Comparison of ENCODE assay signal across 19 cellular contexts in the genomic region with DNA sequence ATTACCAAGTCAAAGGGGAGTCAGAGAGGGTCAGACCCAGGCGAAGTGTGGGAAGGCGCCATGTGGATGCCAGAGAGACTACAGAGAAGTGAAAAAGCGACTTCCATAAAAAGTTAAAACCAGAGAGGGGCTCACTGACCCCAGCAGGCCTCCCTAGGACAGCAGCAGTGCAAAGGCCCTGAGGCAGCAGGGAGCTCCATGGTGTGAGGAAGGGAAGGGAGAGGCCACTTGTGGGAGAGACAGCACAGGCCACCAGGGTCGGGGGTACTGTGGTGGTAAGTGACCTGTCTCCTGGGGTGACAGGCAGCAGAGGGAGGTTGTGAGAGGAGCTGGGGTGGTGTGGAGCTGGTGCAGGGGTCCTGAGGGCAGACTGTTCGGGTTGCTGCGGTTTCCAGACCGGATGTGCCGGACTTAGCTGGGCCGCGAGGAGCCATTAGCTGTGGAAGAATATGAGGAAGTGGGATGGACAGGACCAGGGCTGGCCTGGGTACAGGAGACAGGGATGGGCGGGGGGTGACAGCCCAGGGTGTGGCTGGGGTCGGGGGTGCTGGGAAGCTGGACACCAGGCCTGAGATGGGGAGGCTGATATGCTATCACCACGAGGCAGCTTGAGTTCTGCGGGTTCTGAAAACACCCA. TPM values are rescaled to one million over a fixed set of nuclear protein-coding genes. Genes with fewer than 3 reads are reported as not detected.
DNase-seq lines count a peak whose midpoint lies in the region; ATAC-seq, FAIRE-seq and TF ChIP-seq lines count a peak whose summit lies in the region.
"Had no signal": no experiment of that assay in that cellular context is flagged by ENCODE, and none has a peak within 500 bp of the region (broad histone marks: within the 10 kb centered on the region; RNA-seq: fewer than 3 reads in every experiment).

No MANE protein-coding gene starts in this region.

- no peaks in the 10 kb centered on the region for H3K79me2 ChIP-seq in astrocyte (ENCODE audit: insufficient read depth, low read length)
- H3K79me2 ChIP-seq: hepatocyte had no signal

- H2AFZ ChIP-seq in astrocyte (ENCODE audit: low read depth, low read length), result no peak overlapping the region
- H2AFZ ChIP-seq: hepatocyte had no signal

- H3K27me3 Mint-ChIP-seq in activated CD4-positive, alpha-beta memory T cell treated with anti-CD3 and anti-CD28 coated beads, Interleukin-2, amount 10 ng/mL, durations not matched to agents 7 days and 5 days, result no peaks in the 10 kb centered on the region
- H3K27me3 Mint-ChIP-seq in activated CD4-positive, alpha-beta memory T cell treated with anti-CD3 and anti-CD28 coated beads for 36 hours, result no peaks in the 10 kb centered on the region
- no peaks in the 10 kb centered on the region for H3K27me3 Mint-ChIP-seq in Caco-2 (ENCODE audit: insufficient read depth, unreplicated experiment)
- H3K27me3 Mint-ChIP-seq in astrocyte (ENCODE audit: low read depth, unreplicated experiment), result no peaks in the 10 kb centered on the region
- no peaks in the 10 kb centered on the region for H3K27me3 Mint-ChIP-seq in naive thymus-derived CD8-positive, alpha-beta T cell

- H3K4me3 ChIP-seq in Caco-2 (ENCODE audit: low read depth, low read length) (no peak overlapping the region), astrocyte (ENCODE audit: insufficient read depth, low read depth, low read length) (no peak overlapping the region), prostate gland (no peak overlapping the region)
- H3K4me3 ChIP-seq: hepatocyte had no signal

- H3K27me3 ChIP-seq in Caco-2 (replicated peaks; ENCODE audit: control insufficient read depth, insufficient read depth, low read length), result no peaks in the 10 kb centered on the region
- H3K27me3 ChIP-seq in astrocyte (ENCODE audit: insufficient read depth, low read length), result no peaks in the 10 kb centered on the region
- H3K27me3 ChIP-seq in prostate gland (replicated peaks; ENCODE audit: insufficient read depth), result no peaks in the 10 kb centered on the region
- H3K27me3 ChIP-seq: hepatocyte had no signal

- TF ChIP-seq CTCF in Caco-2 (IDR thresholded peaks at IDR 0.05; ENCODE audit: insufficient read depth in 1 of 2, low read depth in 1 of 2, low read length in 1 of 2, severe bottlenecking in 1 of 2, unreplicated experiment in 1 of 2) (no peak), astrocyte (IDR thresholded peaks at IDR 0.05; ENCODE audit: insufficient read depth, low read depth, low read length) (no peak), prostate gland (IDR thresholded peaks at IDR 0.05) (no peak)

- no peak for DNase-seq in activated CD4-positive, alpha-beta memory T cell treated with anti-CD3 and anti-CD28 coated beads, Interleukin-2, amount 10 ng/mL, durations not matched to agents 7 days and 5 days
- no peak for DNase-seq in activated CD4-positive, alpha-beta memory T cell treated with anti-CD3 and anti-CD28 coated beads for 36 hours
- no peak for DNase-seq in Caco-2
- DNase-seq in astrocyte (ENCODE audit: low read depth), result no peak
- no peak for DNase-seq in naive thymus-derived CD8-positive, alpha-beta T cell
- DNase-seq in prostate gland (ENCODE audit: low spot score), result no peak
- DNase-seq in iPS-NIHi7 (ENCODE audit: extremely low spot score), result no peak
- DNase-seq in NCI-H1694 treated with DMSO at 0.1 percent for 48 hours (lab: John Stamatoyannopoulos, UW), result no peak
- DNase-seq: NCI-H1436, NCI-H2171, NCI-H526 treated with DMSO at 0.1 percent for 48 hours, T1000 had no signal

- no TSS peak for BruUV-seq in Caco-2 (replicated peaks; lab: Mats Ljungman, UMichigan)

- POLR2A ChIA-PET in activated CD4-positive, alpha-beta memory T cell treated with anti-CD3 and anti-CD28 coated beads, Interleukin-2, amount 10 ng/mL, durations not matched to agents 7 days and 5 days (lab: Charles Lee), result interaction anchor here (1.1 to 1.7 kb wide), 2 partner anchors 10 to 24 kb away, joined by 4 to 5 read pairs; no protein-coding TSS in a partner anchor
- POLR2A ChIA-PET in activated CD4-positive, alpha-beta memory T cell treated with anti-CD3 and anti-CD28 coated beads for 36 hours (lab: Charles Lee), result no interaction called here
- POLR2A ChIA-PET in Caco-2 (lab: Charles Lee), result interaction anchor here (0.9 kb wide), 1 partner anchor 23 kb away, joined by 3 read pairs; no protein-coding TSS in a partner anchor
- POLR2A ChIA-PET in naive thymus-derived CD8-positive, alpha-beta T cell (lab: Charles Lee), result interaction anchor here (0.6 to 4.1 kb wide), 11 partner anchors 12 to 62 kb away, joined by 3 to 27 read pairs (median 6); a partner anchor contains a TSS

- H3K4me1 ChIP-seq in Caco-2, result no peaks in the 10 kb centered on the region
- H3K4me1 ChIP-seq in astrocyte (ENCODE audit: insufficient read depth, low read length), result no peaks in the 10 kb centered on the region
- H3K4me1 ChIP-seq in prostate gland (replicated peaks), result no peaks in the 10 kb centered on the region

- H3K4me3 Mint-ChIP-seq in activated CD4-positive, alpha-beta memory T cell treated with anti-CD3 and anti-CD28 coated beads, Interleukin-2, amount 10 ng/mL, durations not matched to agents 7 days and 5 days, result no peak overlapping the region
- no peak overlapping the region for H3K4me3 Mint-ChIP-seq in activated CD4-positive, alpha-beta memory T cell treated with anti-CD3 and anti-CD28 coated beads for 36 hours
- H3K4me3 Mint-ChIP-seq in Caco-2 (ENCODE audit: unreplicated experiment) (no peak overlapping the region), astrocyte (ENCODE audit: unreplicated experiment) (no peak overlapping the region)
- H3K4me3 Mint-ChIP-seq in naive thymus-derived CD8-positive, alpha-beta T cell, result peak overlapping the region in 2 of 10 donors; percentile 18 to 39

- ATAC-seq in naive thymus-derived CD8-positive, alpha-beta T cell, result no peak

- H3K9me3 ChIP-seq in Caco-2 (no peaks in the 10 kb centered on the region), astrocyte (ENCODE audit: insufficient read depth, low read depth, low read length) (no peaks in the 10 kb centered on the region), prostate gland (no peaks in the 10 kb centered on the region)

- no peak overlapping the region for H3K27ac ChIP-seq in astrocyte (ENCODE audit: low read depth, low read length)
- H3K27ac ChIP-seq in prostate gland, result no peak overlapping the region
- H3K27ac ChIP-seq: C4-2B, hepatocyte had no signal

- WGBS in prostate gland, result 86% methylated on average over 14 of the region's 14 CpGs

- H3K36me3 ChIP-seq in Caco-2 (ENCODE audit: control insufficient read depth, insufficient read depth, low read length) (no peaks in the 10 kb centered on the region), astrocyte (ENCODE audit: insufficient read depth, low read length) (peaks cover 40% of the 10 kb centered on the region), prostate gland (peaks cover 14 to 39% of the 10 kb centered on the region in 2 donors)

- CTCF ChIA-PET in activated CD4-positive, alpha-beta memory T cell treated with anti-CD3 and anti-CD28 coated beads, Interleukin-2, amount 10 ng/mL, durations not matched to agents 7 days and 5 days (lab: Charles Lee), result interaction anchor here (0.8 to 3.1 kb wide), 3 partner anchors 16 to 297 kb away, joined by 3 to 16 read pairs (median 3); a partner anchor contains a TSS
- CTCF ChIA-PET in activated CD4-positive, alpha-beta memory T cell treated with anti-CD3 and anti-CD28 coated beads for 36 hours (lab: Charles Lee), result interaction anchor here (1.0 to 3.1 kb wide), 4 partner anchors 14 to 62 kb away, joined by 3 to 13 read pairs (median 8); a partner anchor contains a TSS
- CTCF ChIA-PET in Caco-2 (lab: Charles Lee), result interaction anchor here (0.7 to 2.1 kb wide), 3 partner anchors 14 to 62 kb away, joined by 3 to 8 read pairs (median 4); a partner anchor contains a TSS

- no peaks in the 10 kb centered on the region for H3K9me3 Mint-ChIP-seq in activated CD4-positive, alpha-beta memory T cell treated with anti-CD3 and anti-CD28 coated beads, Interleukin-2, amount 10 ng/mL, durations not matched to agents 7 days and 5 days
- no peaks in the 10 kb centered on the region for H3K9me3 Mint-ChIP-seq in activated CD4-positive, alpha-beta memory T cell treated with anti-CD3 and anti-CD28 coated beads for 36 hours
- H3K9me3 Mint-ChIP-seq in Caco-2 (ENCODE audit: unreplicated experiment) (no peaks in the 10 kb centered on the region), astrocyte (ENCODE audit: unreplicated experiment) (no peaks in the 10 kb centered on the region)
- H3K9me3 Mint-ChIP-seq in naive thymus-derived CD8-positive, alpha-beta T cell, result no peaks in the 10 kb centered on the region

- no peak overlapping the region for H3K4me2 ChIP-seq in astrocyte (ENCODE audit: low read length)
- H3K4me2 ChIP-seq: hepatocyte had no signal

- no peaks in the 10 kb centered on the region for H3K4me1 Mint-ChIP-seq in activated CD4-positive, alpha-beta memory T cell treated with anti-CD3 and anti-CD28 coated beads, Interleukin-2, amount 10 ng/mL, durations not matched to agents 7 days and 5 days
- H3K4me1 Mint-ChIP-seq in activated CD4-positive, alpha-beta memory T cell treated with anti-CD3 and anti-CD28 coated beads for 36 hours (ENCODE audit: low read depth), result no peaks in the 10 kb centered on the region
- peaks cover 5% of the 10 kb centered on the region for H3K4me1 Mint-ChIP-seq in Caco-2 (ENCODE audit: low read depth, unreplicated experiment)
- H3K4me1 Mint-ChIP-seq in astrocyte (ENCODE audit: low read depth, unreplicated experiment), result no peaks in the 10 kb centered on the region
- peaks cover 0 to 22% (median 17%) of the 10 kb centered on the region in 4 donors for H3K4me1 Mint-ChIP-seq in naive thymus-derived CD8-positive, alpha-beta T cell

- H4K20me1 ChIP-seq in astrocyte (ENCODE audit: insufficient read depth, low read length), result peaks cover 40% of the 10 kb centered on the region

- H3K36me3 Mint-ChIP-seq in activated CD4-positive, alpha-beta memory T cell treated with anti-CD3 and anti-CD28 coated beads, Interleukin-2, amount 10 ng/mL, durations not matched to agents 7 days and 5 days (ENCODE audit: low read depth), result peaks cover 54% of the 10 kb centered on the region
- peaks cover 42% of the 10 kb centered on the region for H3K36me3 Mint-ChIP-seq in activated CD4-positive, alpha-beta memory T cell treated with anti-CD3 and anti-CD28 coated beads for 36 hours
- H3K36me3 Mint-ChIP-seq in Caco-2 (ENCODE audit: insufficient read depth, unreplicated experiment) (peaks cover 46% of the 10 kb centered on the region), astrocyte (ENCODE audit: low read depth, unreplicated experiment) (peaks cover 14% of the 10 kb centered on the region)
- peaks cover 0 to 79% (median 5%) of the 10 kb centered on the region in 3 donors for H3K36me3 Mint-ChIP-seq in naive thymus-derived CD8-positive, alpha-beta T cell

- no peak overlapping the region for H3K9ac ChIP-seq in astrocyte (ENCODE audit: low read length)

- H3K27ac Mint-ChIP-seq in activated CD4-positive, alpha-beta memory T cell treated with anti-CD3 and anti-CD28 coated beads, Interleukin-2, amount 10 ng/mL, durations not matched to agents 7 days and 5 days, result peak overlapping the region; percentile 21
- H3K27ac Mint-ChIP-seq in activated CD4-positive, alpha-beta memory T cell treated with anti-CD3 and anti-CD28 coated beads for 36 hours, result no peak overlapping the region
- H3K27ac Mint-ChIP-seq in Caco-2 (ENCODE audit: unreplicated experiment) (peak overlapping the region; percentile 21), astrocyte (ENCODE audit: unreplicated experiment) (peak overlapping the region; percentile 64)
- H3K27ac Mint-ChIP-seq in naive thymus-derived CD8-positive, alpha-beta T cell, result peak overlapping the region in 9 of 10 donors; percentile 2 to 91 (median 73)

- no peak for FAIRE-seq in astrocyte (lab: Jason Lieb, UNC)
- FAIRE-seq: bronchial epithelial cell, keratinocyte had no signal

- intact Hi-C loops in activated CD4-positive, alpha-beta memory T cell treated with anti-CD3 and anti-CD28 coated beads for 36 hours (cut with micrococcal nuclease), result no loop called here
- intact Hi-C loops in Caco-2 (cut with micrococcal nuclease; ENCODE audit: unreplicated experiment) (no loop called here), prostate gland (cut with DNase I) (no loop called here)

- no peak for TF ChIP-seq POLR2A in prostate gland (IDR thresholded peaks at IDR 0.05)

RNA-seq across cellular contexts. Expression of a gene that starts 22.6 kb away (rescaled TPM):
- 10 to 100 TPM; 26.5 to 26.9 TPM for total RNA-seq in activated CD4-positive, alpha-beta memory T cell treated with anti-CD3 and anti-CD28 coated beads, Interleukin-2, amount 10 ng/mL, durations not matched to agents 7 days and 5 days
- total RNA-seq in activated CD4-positive, alpha-beta memory T cell treated with anti-CD3 and anti-CD28 coated beads for 36 hours, result 10 to 100 TPM; 14.1 to 15.2 TPM
- total RNA-seq in Caco-2 (2022), result 16.8 and 17.6 TPM in 2 replicates
- 20.9 and 24.0 TPM in 2 replicates for total RNA-seq in astrocyte
- 10 to 100 TPM; 92.8 to 93.8 TPM for total RNA-seq in naive thymus-derived CD8-positive, alpha-beta T cell
- polyA plus RNA-seq in naive thymus-derived CD8-positive, alpha-beta T cell, result 1 to 10 TPM in 2 of 3 donors, under 1 TPM in 1; 0.98 to 3.7 (median 2.8) TPM
- 10 to 100 TPM; 19.2 to 27.5 TPM for total RNA-seq in prostate gland

RNA-seq across cellular contexts. Expression of a gene that starts 32.2 kb away (rescaled TPM):
- total RNA-seq in activated CD4-positive, alpha-beta memory T cell treated with anti-CD3 and anti-CD28 coated beads, Interleukin-2, amount 10 ng/mL, durations not matched to agents 7 days and 5 days, result not detected
- not detected for total RNA-seq in activated CD4-positive, alpha-beta memory T cell treated with anti-CD3 and anti-CD28 coated beads for 36 hours
- total RNA-seq in Caco-2 (2022), result 0.20 TPM in 1 of 2 replicates, not detected in the other
- not detected in 2 replicates for total RNA-seq in astrocyte
- not detected for total RNA-seq in naive thymus-derived CD8-positive, alpha-beta T cell
- not detected for polyA plus RNA-seq in naive thymus-derived CD8-positive, alpha-beta T cell
- total RNA-seq in prostate gland, result 1 to 10 TPM in 1 of 2 donors, under 1 TPM in 1; 0.41 to 4.0 TPM
- total RNA-seq: A673, fibroblast of villous mesenchyme, temporal lobe had no signal
- polyA plus RNA-seq: keratinocyte had no signal

RNA-seq across cellular contexts. Expression of a gene that starts 32.9 kb away (rescaled TPM):
- total RNA-seq in activated CD4-positive, alpha-beta memory T cell treated with anti-CD3 and anti-CD28 coated beads, Interleukin-2, amount 10 ng/mL, durations not matched to agents 7 days and 5 days, result 100 to 1,000 TPM; 157 to 163 TPM
- total RNA-seq in activated CD4-positive, alpha-beta memory T cell treated with anti-CD3 and anti-CD28 coated beads for 36 hours, result 100 to 1,000 TPM; 136 to 141 TPM
- total RNA-seq in Caco-2 (2022) (33.8 and 36.7 TPM in 2 replicates), astrocyte (28.0 and 31.9 TPM in 2 replicates), prostate gland (10 to 100 TPM in 1 of 2 donors, 1 to 10 TPM in 1; 9.5 to 23.5 TPM)
- total RNA-seq in naive thymus-derived CD8-positive, alpha-beta T cell, result 100 to 1,000 TPM; 176 to 178 TPM
- 100 to 1,000 TPM in 1 of 3 donors, 10 to 100 TPM in 2; 79.9 to 101 (median 80.1) TPM for polyA plus RNA-seq in naive thymus-derived CD8-positive, alpha-beta T cell
